ENCODE assay signal across 8 cellular contexts in the genomic region with DNA sequence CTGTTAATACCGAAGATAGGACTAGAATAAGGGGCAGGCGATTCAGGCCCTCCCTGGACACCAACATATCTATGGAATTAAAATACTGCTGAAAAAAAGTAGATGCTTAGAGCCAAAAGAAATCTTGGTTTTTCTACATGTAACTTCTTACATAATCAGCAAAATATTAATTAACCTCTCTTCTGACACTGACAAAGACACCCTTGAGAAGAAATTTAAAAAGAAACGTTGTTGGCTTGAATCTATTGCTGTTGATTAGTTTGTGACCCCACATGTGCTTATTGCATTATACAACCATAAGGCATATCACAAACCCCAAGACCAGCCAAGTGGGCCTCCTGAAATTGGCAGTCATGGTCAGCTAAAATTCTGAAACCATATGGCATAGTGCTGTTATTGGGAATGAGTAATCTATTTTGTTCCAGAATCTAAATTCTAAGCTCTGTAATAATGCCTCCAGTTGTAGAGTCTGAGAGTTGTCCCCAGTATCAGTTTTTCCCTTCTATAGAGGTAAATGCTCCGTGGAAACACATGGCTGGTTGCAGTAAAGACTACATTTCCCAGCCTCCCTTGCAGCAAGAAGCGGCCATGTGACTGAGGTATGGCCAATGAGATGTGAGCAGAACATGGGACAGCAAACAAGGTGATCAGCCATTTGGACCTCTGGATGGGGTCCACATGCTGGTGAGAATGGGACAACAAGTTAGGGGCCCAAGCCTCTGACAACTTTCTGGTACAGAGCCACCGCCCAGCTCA. TPM values are rescaled to one million over a fixed set of nuclear protein-coding genes. Genes with fewer than 3 reads are reported as not detected.
DNase-seq lines count a peak whose midpoint lies in the region; ATAC-seq and TF ChIP-seq lines count a peak whose summit lies in the region.

No MANE protein-coding gene starts in this region.

- no peak overlapping the region for H3K27ac Mint-ChIP-seq in WTC11

- CTCF ChIA-PET in WTC11 (lab: Charles Lee), result interaction anchor here (1.3 kb wide), 1 partner anchor 281 kb away, joined by 3 read pairs; no protein-coding TSS in a partner anchor

- H3K4me3 Mint-ChIP-seq in WTC11, result no peak overlapping the region

- TF ChIP-seq POLR2A in gastroesophageal sphincter (IDR thresholded peaks at IDR 0.05), result no peak

- H3K27me3 Mint-ChIP-seq in WTC11 (ENCODE audit: low read depth), result no peaks in the 10 kb centered on the region; the same call in 1 of the 2 replicates

- WGBS in gastroesophageal sphincter (ENCODE audit: low coverage in 1 of 2), 2 donors, result 81 to 86% methylated on average over 5 to 6 of the region's 6 CpGs

- H3K4me1 ChIP-seq in gastroesophageal sphincter, result peaks cover 0 to 15% (median 7%) of the 10 kb centered on the region in 3 donors

- no peaks in the 10 kb centered on the region for H3K9me3 ChIP-seq in MG63
- no peaks in the 10 kb centered on the region for H3K9me3 ChIP-seq in gastroesophageal sphincter

- no peaks in the 10 kb centered on the region for H3K4me1 Mint-ChIP-seq in WTC11

- DNase-seq in Daoy (ENCODE audit: low read depth) (peak; percentile 47), MG63 (peak; percentile 40), WTC11 (ENCODE audit: low spot score) (peak; percentile 44), ureter (ENCODE audit: low spot score) (peak; percentile 52), NCI-H1092 treated with DMSO at 0.1 percent for 48 hours (lab: John Stamatoyannopoulos, UW) (no peak), ecto neural progenitor cell (ENCODE audit: low spot score) (no peak)

- ATAC-seq in WTC11, result peak; percentile 78
- ATAC-seq in gastroesophageal sphincter, result peak; percentile 38
- no peak for ATAC-seq in GM19324 (IDR thresholded peaks at IDR 0.05; ENCODE audit: low FRiP score, unreplicated experiment)

- POLR2A ChIA-PET in WTC11 (lab: Charles Lee), result no interaction called here

- TF ChIP-seq EP300 in gastroesophageal sphincter (IDR thresholded peaks at IDR 0.05), result no peak

- H3K36me3 ChIP-seq in MG63, result no peaks in the 10 kb centered on the region
- H3K36me3 ChIP-seq in gastroesophageal sphincter, result no peaks in the 10 kb centered on the region

- H3K36me3 Mint-ChIP-seq in WTC11, result no peaks in the 10 kb centered on the region

- H3K27me3 ChIP-seq in MG63 (no peaks in the 10 kb centered on the region), gastroesophageal sphincter (no peaks in the 10 kb centered on the region)

- no peak overlapping the region for H3K27ac ChIP-seq in gastroesophageal sphincter

- peaks cover 7% of the 10 kb centered on the region for H3K9me3 Mint-ChIP-seq in WTC11

- TF ChIP-seq CTCF in WTC11 (IDR thresholded peaks at IDR 0.05) (no peak), gastroesophageal sphincter (IDR thresholded peaks at IDR 0.05) (no peak)

- no peak overlapping the region for H3K4me3 ChIP-seq in MG63
- no peak overlapping the region for H3K4me3 ChIP-seq in gastroesophageal sphincter

TF ChIP-seq in WTC11, 78 proteins besides CTCF, POLR2A, EP300 and RAD21 (continues in another document):
- TF ChIP-seq ZNF317 (CRISPR knock-in tag; IDR thresholded peaks at IDR 0.05; ENCODE audit: borderline replicate concordance, low read depth) (0 out of 2 replicates have a peak, but pooled peaks have one; percentile 23), CREM (CRISPR knock-in tag; IDR thresholded peaks at IDR 0.05) (no peak), USF2 (CRISPR knock-in tag; IDR thresholded peaks at IDR 0.05) (peak; percentile 97), E2F4 (CRISPR knock-in tag; IDR thresholded peaks at IDR 0.05; ENCODE audit: borderline replicate concordance, low read depth) (no peak), MXD4 (CRISPR knock-in tag; IDR thresholded peaks at IDR 0.05; ENCODE audit: borderline replicate concordance) (no peak), NFYB (CRISPR knock-in tag; conservative IDR thresholded peaks at IDR 0.05; ENCODE audit: low read depth) (peak; percentile 56; the same call in 1 of the 2 replicates), ZNF512 (CRISPR knock-in tag; IDR thresholded peaks at IDR 0.05; ENCODE audit: borderline replicate concordance) (no peak), FOXP1 (CRISPR knock-in tag; IDR thresholded peaks at IDR 0.05; ENCODE audit: borderline replicate concordance) (no peak), TP53 (CRISPR knock-in tag; IDR thresholded peaks at IDR 0.05) (no peak), KAT7 (CRISPR knock-in tag; IDR thresholded peaks at IDR 0.05; ENCODE audit: borderline replicate concordance) (no peak)
- TF ChIP-seq, protein P1, sequence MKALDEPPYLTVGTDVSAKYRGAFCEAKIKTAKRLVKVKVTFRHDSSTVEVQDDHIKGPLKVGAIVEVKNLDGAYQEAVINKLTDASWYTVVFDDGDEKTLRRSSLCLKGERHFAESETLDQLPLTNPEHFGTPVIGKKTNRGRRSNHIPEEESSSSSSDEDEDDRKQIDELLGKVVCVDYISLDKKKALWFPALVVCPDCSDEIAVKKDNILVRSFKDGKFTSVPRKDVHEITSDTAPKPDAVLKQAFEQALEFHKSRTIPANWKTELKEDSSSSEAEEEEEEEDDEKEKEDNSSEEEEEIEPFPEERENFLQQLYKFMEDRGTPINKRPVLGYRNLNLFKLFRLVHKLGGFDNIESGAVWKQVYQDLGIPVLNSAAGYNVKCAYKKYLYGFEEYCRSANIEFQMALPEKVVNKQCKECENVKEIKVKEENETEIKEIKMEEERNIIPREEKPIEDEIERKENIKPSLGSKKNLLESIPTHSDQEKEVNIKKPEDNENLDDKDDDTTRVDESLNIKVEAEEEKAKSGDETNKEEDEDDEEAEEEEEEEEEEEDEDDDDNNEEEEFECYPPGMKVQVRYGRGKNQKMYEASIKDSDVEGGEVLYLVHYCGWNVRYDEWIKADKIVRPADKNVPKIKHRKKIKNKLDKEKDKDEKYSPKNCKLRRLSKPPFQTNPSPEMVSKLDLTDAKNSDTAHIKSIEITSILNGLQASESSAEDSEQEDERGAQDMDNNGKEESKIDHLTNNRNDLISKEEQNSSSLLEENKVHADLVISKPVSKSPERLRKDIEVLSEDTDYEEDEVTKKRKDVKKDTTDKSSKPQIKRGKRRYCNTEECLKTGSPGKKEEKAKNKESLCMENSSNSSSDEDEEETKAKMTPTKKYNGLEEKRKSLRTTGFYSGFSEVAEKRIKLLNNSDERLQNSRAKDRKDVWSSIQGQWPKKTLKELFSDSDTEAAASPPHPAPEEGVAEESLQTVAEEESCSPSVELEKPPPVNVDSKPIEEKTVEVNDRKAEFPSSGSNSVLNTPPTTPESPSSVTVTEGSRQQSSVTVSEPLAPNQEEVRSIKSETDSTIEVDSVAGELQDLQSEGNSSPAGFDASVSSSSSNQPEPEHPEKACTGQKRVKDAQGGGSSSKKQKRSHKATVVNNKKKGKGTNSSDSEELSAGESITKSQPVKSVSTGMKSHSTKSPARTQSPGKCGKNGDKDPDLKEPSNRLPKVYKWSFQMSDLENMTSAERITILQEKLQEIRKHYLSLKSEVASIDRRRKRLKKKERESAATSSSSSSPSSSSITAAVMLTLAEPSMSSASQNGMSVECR (CRISPR knock-in tag; IDR thresholded peaks at IDR 0.05; ENCODE audit: borderline replicate concordance), result no peak
- TF ChIP-seq, protein P2, sequence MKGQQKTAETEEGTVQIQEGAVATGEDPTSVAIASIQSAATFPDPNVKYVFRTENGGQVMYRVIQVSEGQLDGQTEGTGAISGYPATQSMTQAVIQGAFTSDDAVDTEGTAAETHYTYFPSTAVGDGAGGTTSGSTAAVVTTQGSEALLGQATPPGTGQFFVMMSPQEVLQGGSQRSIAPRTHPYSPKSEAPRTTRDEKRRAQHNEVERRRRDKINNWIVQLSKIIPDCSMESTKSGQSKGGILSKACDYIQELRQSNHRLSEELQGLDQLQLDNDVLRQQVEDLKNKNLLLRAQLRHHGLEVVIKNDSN (CRISPR knock-in tag; IDR thresholded peaks at IDR 0.05), result peak; percentile 97
- TF ChIP-seq, protein P3, sequence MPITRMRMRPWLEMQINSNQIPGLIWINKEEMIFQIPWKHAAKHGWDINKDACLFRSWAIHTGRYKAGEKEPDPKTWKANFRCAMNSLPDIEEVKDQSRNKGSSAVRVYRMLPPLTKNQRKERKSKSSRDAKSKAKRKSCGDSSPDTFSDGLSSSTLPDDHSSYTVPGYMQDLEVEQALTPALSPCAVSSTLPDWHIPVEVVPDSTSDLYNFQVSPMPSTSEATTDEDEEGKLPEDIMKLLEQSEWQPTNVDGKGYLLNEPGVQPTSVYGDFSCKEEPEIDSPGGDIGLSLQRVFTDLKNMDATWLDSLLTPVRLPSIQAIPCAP (CRISPR knock-in tag; IDR thresholded peaks at IDR 0.05), result no peak

RNA-seq across cellular contexts. Expression of gene PTPN1, which starts 42.4 kb away (rescaled TPM):
- total RNA-seq in Daoy (2014; rRNA removed; shearing (Covaris generic)), result 32.2 and 33.4 TPM in 2 replicates
- 35.3 and 37.1 TPM in 2 replicates for total RNA-seq in MG63 (2014; rRNA removed; shearing (Covaris generic); ENCODE audit: low replicate concordance)
- 23.4 to 29.4 TPM (median 25.3 TPM) in 3 replicates for total RNA-seq in WTC11 (2021)
- total RNA-seq in gastroesophageal sphincter, result 10 to 100 TPM; 27.6 to 43.6 (median 38.4) TPM
- total RNA-seq in ureter, result 33.6 TPM

Comparison
In these comparisons a context has a peak if more than half of its experiments do, and no peak if none do; other contexts are left out.
1. DNase-seq: peak in Daoy (single experiment), MG63 (single experiment), WTC11 (single experiment) and ureter (single experiment); none in NCI-H1092 treated with DMSO at 0.1 percent for 48 hours (single experiment) and ecto neural progenitor cell (single experiment).